ENCODE assay signal across 19 cellular contexts in genomic region chr7:101829856-101830255, GRCh38. TPM values are rescaled to one million over a fixed set of nuclear protein-coding genes. Genes with fewer than 3 reads are reported as not detected.
DNase-seq lines count a peak whose midpoint lies in the region; ATAC-seq and TF ChIP-seq lines count a peak whose summit lies in the region.
"Had no signal": no experiment of that assay in that cellular context is flagged by ENCODE, and none has a peak within 500 bp of the region (broad histone marks: within the 10 kb centered on the region; RNA-seq: fewer than 3 reads in every experiment).

No MANE protein-coding gene starts in this region.

- no peak overlapping the region for H2BK12ac ChIP-seq in H9 (ENCODE audit: insufficient read length, low read depth, low read length)

- no peak overlapping the region for H3K4me2 ChIP-seq in H9 (ENCODE audit: insufficient read depth, insufficient read length, low read length)

- H4K5ac ChIP-seq in H9 (ENCODE audit: insufficient read length, low read depth, low read length): no peak overlapping the region

- CTCF ChIA-PET in WTC11 (lab: Charles Lee): no interaction called here

- no peak overlapping the region for H3K4me3 Mint-ChIP-seq in H9
- H3K4me3 Mint-ChIP-seq in WTC11: no peak overlapping the region
- H3K4me3 Mint-ChIP-seq: B cell; CD4-positive, alpha-beta T cell; HFFc6 had no signal

- H3K9ac ChIP-seq in H9 (ENCODE audit: extremely low read depth, insufficient read length, low read length): no peak overlapping the region
- H3K9ac ChIP-seq: BLaER1 treated with 17β-estradiol and CSF1 and Interleukin-3, amounts not matched to agents 10 nM and 100 nM; GM23248 had no signal

- peaks cover 31 to 45% of the 10 kb centered on the region in 2 experiments for H3K4me1 Mint-ChIP-seq in H9
- peaks cover 55% of the 10 kb centered on the region for H3K4me1 Mint-ChIP-seq in WTC11

- TF ChIP-seq CTCF in H9 (conservative IDR thresholded peaks at IDR 0.05) (no peak), WTC11 (IDR thresholded peaks at IDR 0.05) (no peak), upper lobe of right lung (IDR thresholded peaks at IDR 0.05) (no peak)

- no peaks in the 10 kb centered on the region; the same call in 1 of the 2 replicates for H3K4me1 ChIP-seq in H9 (ENCODE audit: insufficient read depth, low read length)
- H3K4me1 ChIP-seq in upper lobe of right lung: no peaks in the 10 kb centered on the region
- H3K4me1 ChIP-seq: Caco-2 had no signal

- H3K23me2 ChIP-seq in H9 (ENCODE audit: insufficient read length, low read depth, low read length, poor library complexity, severe bottlenecking): no peaks in the 10 kb centered on the region

- H2AK5ac ChIP-seq in H9 (ENCODE audit: insufficient read length, low read length): no peak overlapping the region

- H4K20me1 ChIP-seq in H9 (ENCODE audit: control insufficient read depth, insufficient read depth, insufficient read length): peaks cover 3% of the 10 kb centered on the region

- H3K27me3 ChIP-seq in H9 (ENCODE audit: insufficient read depth, low read length) (no peaks in the 10 kb centered on the region), upper lobe of right lung (no peaks in the 10 kb centered on the region)
- H3K27me3 ChIP-seq: BLaER1 treated with 17β-estradiol and CSF1 and Interleukin-3, amounts not matched to agents 10 nM and 100 nM had no signal

- no peak overlapping the region for H3T11ph ChIP-seq in H9 (ENCODE audit: low read length)

- H2BK5ac ChIP-seq in H9 (ENCODE audit: insufficient read length, low read length): no peak overlapping the region

- H3K27ac ChIP-seq in H9 (ENCODE audit: insufficient read length, low read depth, low read length) (no peak overlapping the region), upper lobe of right lung (no peak overlapping the region)
- H3K27ac ChIP-seq: BLaER1 treated with 17β-estradiol and CSF1 and Interleukin-3, amounts not matched to agents 10 nM and 100 nM; GM23248 had no signal

- H3K9me3 ChIP-seq in H9 (ENCODE audit: control insufficient read depth, low read depth, low read length) (no peaks in the 10 kb centered on the region), upper lobe of right lung (no peaks in the 10 kb centered on the region)
- H3K9me3 ChIP-seq: Caco-2 had no signal

- no peak overlapping the region for H2AFZ ChIP-seq in H9 (ENCODE audit: low read length)
- H2AFZ ChIP-seq: GM23248 had no signal

- peaks cover 3% of the 10 kb centered on the region for H3K79me1 ChIP-seq in H9 (ENCODE audit: insufficient read depth, low read depth, low read length, poor library complexity, severe bottlenecking)

- H2BK15ac ChIP-seq in H9 (ENCODE audit: low read depth, low read length): no peak overlapping the region

- intact Hi-C loops in upper lobe of right lung (cut with DNase I): no loop called here

- DNase-seq in H9 (no peak), WTC11 (ENCODE audit: low spot score) (peak; percentile 6), left lobe of liver (ENCODE audit: low spot score) (peak; percentile 32), upper lobe of right lung (peak; percentile 44), NCI-H526 treated with DMSO at 0.1 percent for 48 hours (lab: John Stamatoyannopoulos, UW) (no peak)
- DNase-seq: Caco-2; CD4-positive, alpha-beta T cell; DMS79 treated with DMSO at 0.1 percent for 48 hours; GF-D8; GM23248; HFFc6; KBM-7 had no signal

- H3K27ac Mint-ChIP-seq in H9: peak overlapping the region in 2 of 3 experiments; percentile 39 to 70; a peak in 3 of 7 replicates
- peak overlapping the region; percentile 70; the same call in 1 of the 2 replicates for H3K27ac Mint-ChIP-seq in WTC11
- H3K27ac Mint-ChIP-seq: B cell; CD4-positive, alpha-beta T cell; HFFc6 had no signal

- H3K4ac ChIP-seq in H9 (ENCODE audit: low read depth, low read length): no peak overlapping the region

- H3K36me3 Mint-ChIP-seq in H9 (ENCODE audit: insufficient read depth in 1 of 3, low read depth in 3 of 3) (peaks cover 5 to 13% (median 6%) of the 10 kb centered on the region in 3 experiments; a peak in 6 of 7 replicates), WTC11 (peaks cover 7% of the 10 kb centered on the region)

- H4K8ac ChIP-seq in H9 (replicated peaks; ENCODE audit: insufficient read length, low read depth, low read length): no peak overlapping the region

- H2BK20ac ChIP-seq in H9 (ENCODE audit: low read depth, low read length, poor library complexity, severe bottlenecking): no peak overlapping the region

- H3K23ac ChIP-seq in H9 (ENCODE audit: insufficient read length, low read depth, low read length): no peak overlapping the region

- POLR2A ChIA-PET in WTC11 (lab: Charles Lee): no interaction called here

- H3K18ac ChIP-seq in H9 (ENCODE audit: insufficient read length, low read depth, low read length): no peak overlapping the region

- H3K14ac ChIP-seq in H9 (ENCODE audit: insufficient read depth, low read length): no peak overlapping the region

- H3K27me3 Mint-ChIP-seq in H9 (ENCODE audit: low read depth) (no peaks in the 10 kb centered on the region), WTC11 (ENCODE audit: low read depth) (no peaks in the 10 kb centered on the region)
- H3K27me3 Mint-ChIP-seq: B cell; CD4-positive, alpha-beta T cell; IgD-negative memory B cell had no signal

- no peak for ATAC-seq in WTC11
- ATAC-seq in left lobe of liver: no peak
- ATAC-seq in upper lobe of right lung: no peak
- ATAC-seq in HG02973 (IDR thresholded peaks at IDR 0.05; ENCODE audit: unreplicated experiment): no peak
- no peak for ATAC-seq in GM19463 (IDR thresholded peaks at IDR 0.05; ENCODE audit: unreplicated experiment)
- ATAC-seq: GM12878, HCT116 had no signal

- H4K91ac ChIP-seq in H9 (ENCODE audit: insufficient read length, low read depth, low read length): no peak overlapping the region

- no CpG with 5 or more reads among the region's 8 CpGs for WGBS in H9 (ENCODE audit: extremely low coverage, insufficient read length, low lambda C conversion rate)

- no peak overlapping the region for H2BK120ac ChIP-seq in H9 (ENCODE audit: low read depth, low read length, poor library complexity, severe bottlenecking)

- H3K9me3 Mint-ChIP-seq in H9 (peaks cover 0 to under 1% of the 10 kb centered on the region in 2 experiments; a peak in 1 of 5 replicates), WTC11 (no peaks in the 10 kb centered on the region)
- H3K9me3 Mint-ChIP-seq: CD4-positive, alpha-beta T cell; HFFc6; IgD-negative memory B cell had no signal

- H3K36me3 ChIP-seq in upper lobe of right lung: no peaks in the 10 kb centered on the region

- H3K79me2 ChIP-seq in H9 (ENCODE audit: insufficient read depth, low read length): peaks cover 79% of the 10 kb centered on the region; the same call in 1 of the 2 replicates

- H3K4me3 ChIP-seq in upper lobe of right lung: no peak overlapping the region
- H3K4me3 ChIP-seq: BLaER1 treated with 17β-estradiol and CSF1 and Interleukin-3, amounts not matched to agents 10 nM and 100 nM; GM12878; GM23248 had no signal

- H3K56ac ChIP-seq in H9 (ENCODE audit: insufficient read length, low read depth, low read length): no peak overlapping the region

TF ChIP-seq in WTC11, 78 proteins besides CTCF, POLR2A, EP300 and RAD21:
- TF ChIP-seq FOXK1 (CRISPR knock-in tag; IDR thresholded peaks at IDR 0.05): no peak
TF ChIP-seq in WTC11: peak in this region for 0.

RNA-seq across cellular contexts. Expression of gene CUX1, which starts 12.4 kb away (rescaled TPM):
- total RNA-seq in H9 (2021) (53.5 and 60.5 TPM in 2 replicates), WTC11 (2021) (64.3 to 77.1 TPM (median 76.1 TPM) in 3 replicates), left lobe of liver (42.0 TPM), upper lobe of right lung (132 TPM)

Comparison
In these comparisons a context has a peak if more than half of its experiments do, and no peak if none do; other contexts are left out.
1. DNase-seq: peak in WTC11 (single experiment), left lobe of liver (single experiment) and upper lobe of right lung (single experiment); none in H9 (single experiment) and NCI-H526 treated with DMSO at 0.1 percent for 48 hours (single experiment).